ENCODE assay signal across 35 cellular contexts in genomic region chr3:195754906-195755305, GRCh38. TPM values are rescaled to one million over a fixed set of nuclear protein-coding genes. Genes with fewer than 3 reads are reported as not detected.
"Had no signal": no experiment of that assay in that cellular context is flagged by ENCODE, and none has a peak within 500 bp of the region (broad histone marks: within the 10 kb centered on the region; RNA-seq: fewer than 3 reads in every experiment).

No MANE protein-coding gene starts in this region.

- ATAC-seq: activated CD4-positive, CD25-positive, alpha-beta regulatory T cell treated with anti-CD3 and anti-CD28 coated beads, Interleukin-2, amount 50 U/mL, for 24 hours; activated CD8-positive, alpha-beta T cell treated with anti-CD3 and anti-CD28 coated beads for 36 hours; activated T-cell treated with anti-CD3 and anti-CD28 coated beads, Interleukin-2, amount 50 U/mL, for 4 hours; activated T-helper 17 cell treated with anti-CD3 and anti-CD28 coated beads, Interleukin-2, amount 50 U/mL, for 72 hours; gastroesophageal sphincter; T-helper 17 cell had no signal

- DNase-seq: activated B cell treated with CpG ODN at 0.5 μM for 24 hours; activated CD4-positive, alpha-beta T cell treated with anti-CD3 and anti-CD28 coated beads for 48 hours; activated CD4-positive, alpha-beta T cell treated with anti-CD3 and anti-CD28 coated beads, Interleukin-2, amount 50 U/mL, for 1 hour; activated CD4-positive, alpha-beta T cell treated with anti-CD3 and anti-CD28 coated beads, Interleukin-2, amount 50 U/mL, for 48 hours; activated CD8-positive, alpha-beta memory T cell treated with anti-CD3 and anti-CD28 coated beads for 24 hours; activated CD8-positive, alpha-beta T cell treated with anti-CD3 and anti-CD28 coated beads for 36 hours; activated effector memory CD4-positive, alpha-beta T cell treated with Interleukin-2 at 50 U/mL for 16 hours; activated gamma-delta T cell treated with Interleukin-2 at 50 U/mL for 16 hours; activated naive CD4-positive, alpha-beta T cell treated with anti-CD3 and anti-CD28 coated beads, Interleukin-2, amount 50 U/mL, for 16 hours; activated naive CD4-positive, alpha-beta T cell treated with Interleukin-2 at 50 U/mL for 16 hours; activated T-cell treated with anti-CD3 and anti-CD28 coated beads, Interleukin-2, amount 50 U/mL, for 4 hours; amniotic stem cell; anterior cingulate cortex; brain microvascular endothelial cell; caudate nucleus; colonic mucosa; effector CD8-positive, alpha-beta T cell; esophagus squamous epithelium; foreskin melanocyte; T-helper 1 cell; T-helper 17 cell; T1000; WERI-Rb-1 had no signal

- H3K27ac ChIP-seq: brain microvascular endothelial cell, colonic mucosa, epithelial cell of prostate, esophagus squamous epithelium, gastroesophageal sphincter, WERI-Rb-1 had no signal

- H3K9me3 Mint-ChIP-seq: activated B cell treated with CpG ODN at 0.5 μM for 24 hours; activated CD8-positive, alpha-beta T cell treated with anti-CD3 and anti-CD28 coated beads for 36 hours; activated T-cell treated with anti-CD3 and anti-CD28 coated beads, Interleukin-2, amount 50 U/mL, for 4 hours; activated T-helper 17 cell treated with anti-CD3 and anti-CD28 coated beads, Interleukin-2, amount 50 U/mL, for 72 hours; T-helper 2 cell treated with Interferon-gamma antibody and Interleukin-4, amounts not matched to agents 5 μg/mL and 100 μg/mL, for 36 hours had no signal

- H3K4me1 Mint-ChIP-seq: activated B cell treated with CpG ODN at 0.5 μM for 24 hours had no signal

- H3K36me3 ChIP-seq: brain microvascular endothelial cell, esophagus squamous epithelium, gastroesophageal sphincter, WERI-Rb-1 had no signal

- H3K4me1 ChIP-seq: colonic mucosa had no signal

- H3K9me3 ChIP-seq: colonic mucosa, esophagus squamous epithelium, gastroesophageal sphincter had no signal

- H3K4me3 ChIP-seq: colonic mucosa, esophagus squamous epithelium, gastroesophageal sphincter had no signal

- H3K27ac Mint-ChIP-seq: activated B cell treated with CpG ODN at 0.5 μM for 24 hours; activated CD8-positive, alpha-beta T cell treated with anti-CD3 and anti-CD28 coated beads for 36 hours; activated naive CD8-positive, alpha-beta T cell; activated T-helper 17 cell treated with anti-CD3 and anti-CD28 coated beads, Interleukin-2, amount 50 U/mL, for 72 hours; T-helper 2 cell treated with Interferon-gamma antibody and Interleukin-4, amounts not matched to agents 5 μg/mL and 100 μg/mL, for 36 hours had no signal

- H3K4me3 Mint-ChIP-seq: activated B cell treated with CpG ODN at 0.5 μM for 24 hours; activated CD8-positive, alpha-beta T cell treated with anti-CD3 and anti-CD28 coated beads for 36 hours; activated naive CD8-positive, alpha-beta T cell; activated T-cell treated with anti-CD3 and anti-CD28 coated beads, Interleukin-2, amount 50 U/mL, for 4 hours; T-helper 2 cell treated with Interferon-gamma antibody and Interleukin-4, amounts not matched to agents 5 μg/mL and 100 μg/mL, for 36 hours had no signal

- H3K36me3 Mint-ChIP-seq: activated naive CD8-positive, alpha-beta T cell had no signal

- H3K27me3 ChIP-seq: colonic mucosa had no signal

RNA-seq across cellular contexts. Expression of gene MUC20, which starts 34.1 kb away (rescaled TPM):
- total RNA-seq: astrocyte, dermis microvascular lymphatic vessel endothelial cell, glomerular endothelial cell had no signal

RNA-seq across cellular contexts. Expression of gene MUC4, which starts 56.8 kb away (rescaled TPM):
- total RNA-seq: dermis microvascular lymphatic vessel endothelial cell, endothelial cell of umbilical vein, fibroblast of lung, fibroblast of villous mesenchyme, T-helper 17 cell had no signal
